12 cellular contexts compared by ENCODE assay signal in genomic region chr2:75100691-75101236, GRCh38.
DNase-seq lines count a peak whose midpoint lies in the region; ATAC-seq and TF ChIP-seq lines count a peak whose summit lies in the region.
"Had no signal": no experiment of that assay in that cellular context is flagged by ENCODE, and none has a peak within 500 bp of the region (broad histone marks: within the 10 kb centered on the region; RNA-seq: fewer than 3 reads in every experiment).

No MANE protein-coding gene starts in this region.

- H3K4me2 ChIP-seq in PC-3 (ENCODE audit: low read length) (no peak overlapping the region; the same call in 1 of the 2 replicates), osteoblast (ENCODE audit: insufficient read depth, low read length) (no peak overlapping the region)
- H3K4me2 ChIP-seq: BLaER1 treated with 17β-estradiol and CSF1 and Interleukin-3, amounts not matched to agents 10 nM and 100 nM had no signal

- H3K4me1 ChIP-seq in PC-3 (ENCODE audit: insufficient read depth, low read length): peaks cover 25% of the 10 kb centered on the region
- peaks cover 28% of the 10 kb centered on the region for H3K4me1 ChIP-seq in osteoblast (ENCODE audit: insufficient read depth, low read length)
- H3K4me1 ChIP-seq: BLaER1 treated with 17β-estradiol and CSF1 and Interleukin-3, amounts not matched to agents 10 nM and 100 nM had no signal

- H3K9me3 Mint-ChIP-seq in chondrocyte (ENCODE audit: low read depth): peaks cover 14% of the 10 kb centered on the region

- CTCF ChIA-PET in PC-3 (lab: Charles Lee): no interaction called here

- H3K36me3 Mint-ChIP-seq in chondrocyte (ENCODE audit: low read depth): no peaks in the 10 kb centered on the region

- H4K20me1 ChIP-seq in PC-3 (ENCODE audit: low read length) (no peaks in the 10 kb centered on the region), osteoblast (ENCODE audit: insufficient read depth, low read length) (no peaks in the 10 kb centered on the region)
- H4K20me1 ChIP-seq: BLaER1 treated with 17β-estradiol and CSF1 and Interleukin-3, amounts not matched to agents 10 nM and 100 nM had no signal

- POLR2A ChIA-PET in PC-3 (lab: Charles Lee; ENCODE audit: unreplicated experiment): no interaction called here

- no peaks in the 10 kb centered on the region for H3F3A ChIP-seq in PC-3 (ENCODE audit: low read length, unreplicated experiment)

- intact Hi-C loops in PC-3 (cut with micrococcal nuclease): no loop called here

- BruUV-seq in PC-3 (replicated peaks; lab: Mats Ljungman, UMichigan): no TSS peak

- H3K79me2 ChIP-seq in PC-3 (ENCODE audit: low read length) (no peaks in the 10 kb centered on the region), osteoblast (ENCODE audit: insufficient read depth, low read length) (no peaks in the 10 kb centered on the region)

- no peak overlapping the region for H3K9ac ChIP-seq in PC-3 (ENCODE audit: low read length)
- H3K9ac ChIP-seq: BLaER1 treated with 17β-estradiol and CSF1 and Interleukin-3, amounts not matched to agents 10 nM and 100 nM had no signal

- no peak for ATAC-seq in PC-3

- H3K9me3 ChIP-seq in PC-3 (ENCODE audit: low read length) (no peaks in the 10 kb centered on the region), osteoblast (ENCODE audit: low read depth, low read length) (no peaks in the 10 kb centered on the region)

- H3K4me1 Mint-ChIP-seq in chondrocyte (ENCODE audit: low read depth): peaks cover 6% of the 10 kb centered on the region

- TF ChIP-seq CTCF in PC-3 (conservative IDR thresholded peaks at IDR 0.05; ENCODE audit: low read depth, low read length): no peak
- no peak for TF ChIP-seq CTCF in chondrocyte (IDR thresholded peaks at IDR 0.05)
- TF ChIP-seq CTCF in osteoblast (IDR thresholded peaks at IDR 0.05; ENCODE audit: extremely low read depth, low read depth, low read length): no peak

- no peaks in the 10 kb centered on the region for H3K9me2 ChIP-seq in PC-3 (replicated peaks; ENCODE audit: low read length)

- H3K4me3 ChIP-seq in PC-3 (ENCODE audit: low read length) (no peak overlapping the region), osteoblast (ENCODE audit: insufficient read depth, low read length) (no peak overlapping the region)
- H3K4me3 ChIP-seq: BLaER1 treated with 17β-estradiol and CSF1 and Interleukin-3, amounts not matched to agents 10 nM and 100 nM had no signal

- H3K36me3 ChIP-seq in PC-3 (ENCODE audit: low read depth, low read length) (no peaks in the 10 kb centered on the region), osteoblast (ENCODE audit: insufficient read depth, low read length) (no peaks in the 10 kb centered on the region)
- H3K36me3 ChIP-seq: BLaER1 treated with 17β-estradiol and CSF1 and Interleukin-3, amounts not matched to agents 10 nM and 100 nM had no signal

- H3K27me3 Mint-ChIP-seq in chondrocyte (ENCODE audit: low read depth): peaks cover 4% of the 10 kb centered on the region

- no peak overlapping the region for H3K4me3 Mint-ChIP-seq in chondrocyte (ENCODE audit: unreplicated experiment)

- H3K27ac Mint-ChIP-seq in chondrocyte (ENCODE audit: unreplicated experiment): peak overlapping the region; percentile 4

- H3K27ac ChIP-seq in PC-3 (ENCODE audit: low read length): peak overlapping the region; percentile 66
- H3K27ac ChIP-seq in osteoblast (ENCODE audit: low read depth, low read length): peak overlapping the region; percentile 71
- H3K27ac ChIP-seq: BLaER1 treated with 17β-estradiol and CSF1 and Interleukin-3, amounts not matched to agents 10 nM and 100 nM had no signal

- no peaks in the 10 kb centered on the region for H3K27me3 ChIP-seq in PC-3 (ENCODE audit: low read length)
- H3K27me3 ChIP-seq in osteoblast (ENCODE audit: insufficient read depth, low read length): no peaks in the 10 kb centered on the region
- H3K27me3 ChIP-seq: BLaER1 treated with 17β-estradiol and CSF1 and Interleukin-3, amounts not matched to agents 10 nM and 100 nM had no signal

- peak; percentile 74 for DNase-seq in EH (ENCODE audit: low read depth)
- no peak for DNase-seq in PC-3
- no peak for DNase-seq in chondrocyte (ENCODE audit: low spot score)
- peak; percentile 13 for DNase-seq in osteoblast (ENCODE audit: insufficient read length, low spot score, missing footprints)
- no peak for DNase-seq in D341Med (ENCODE audit: low spot score)
- DNase-seq in SKM-1 (lab: John Stamatoyannopoulos, UW; ENCODE audit: unreplicated experiment): no peak
- no peak for DNase-seq in SHP77 treated with DMSO at 0.1 percent for 48 hours (lab: John Stamatoyannopoulos, UW)
- no peak for DNase-seq in GF-D8 (lab: John Stamatoyannopoulos, UW)
- DNase-seq: DMS 273 treated with DMSO at 0.1 percent for 48 hours, NCI-H2029 treated with DMSO at 0.1 percent for 48 hours, Right ventricle myocardium superior had no signal

- H2AFZ ChIP-seq in PC-3 (ENCODE audit: low read length) (no peak overlapping the region), osteoblast (ENCODE audit: low read length) (no peak overlapping the region)

Comparison
In these comparisons a context has a peak if more than half of its experiments do, and no peak if none do; other contexts are left out.
1. DNase-seq: peak in EH (single experiment) and osteoblast (single experiment); none in PC-3 (single experiment), chondrocyte (single experiment), D341Med (single experiment), SKM-1 (single experiment), SHP77 treated with DMSO at 0.1 percent for 48 hours (single experiment) and GF-D8 (single experiment).